Comparison of ENCODE assay signal across 20 cellular contexts in genomic region chr10:49113741-49114141, GRCh38. TPM values are rescaled to one million over a fixed set of nuclear protein-coding genes. Genes with fewer than 3 reads are reported as not detected.
DNase-seq lines count a peak whose midpoint lies in the region; ATAC-seq, FAIRE-seq and TF ChIP-seq lines count a peak whose summit lies in the region.
"Had no signal": no experiment of that assay in that cellular context is flagged by ENCODE, and none has a peak within 500 bp of the region (broad histone marks: within the 10 kb centered on the region; RNA-seq: fewer than 3 reads in every experiment).

No MANE protein-coding gene starts in this region.

- intact Hi-C loops in lower lobe of right lung (cut with DNase I), result no loop called here

- ATAC-seq in lower lobe of right lung, result peak; percentile 23 to 49
- no peak for ATAC-seq in HG02623 (IDR thresholded peaks at IDR 0.05; ENCODE audit: unreplicated experiment)
- ATAC-seq: effector memory CD8-positive, alpha-beta T cell; foreskin keratinocyte; T-cell had no signal

- H3K79me2 ChIP-seq in smooth muscle cell (ENCODE audit: low read depth), result no peaks in the 10 kb centered on the region

- H3K27me3 ChIP-seq in lower lobe of right lung (ENCODE audit: low read depth) (peaks cover 8% of the 10 kb centered on the region), smooth muscle cell (ENCODE audit: low read depth) (no peaks in the 10 kb centered on the region)

- H4K20me1 ChIP-seq in smooth muscle cell (ENCODE audit: low read depth), result no peaks in the 10 kb centered on the region

- peak overlapping the region; percentile 88 for H3K4me2 ChIP-seq in smooth muscle cell

- H3K9me3 ChIP-seq in lower lobe of right lung (no peaks in the 10 kb centered on the region), smooth muscle cell (replicated peaks; ENCODE audit: low read depth) (no peaks in the 10 kb centered on the region)
- H3K9me3 ChIP-seq: BE2C had no signal

- no peak overlapping the region for H2AFZ ChIP-seq in smooth muscle cell (ENCODE audit: low read depth)

- peak overlapping the region; percentile 79 for H3K9ac ChIP-seq in smooth muscle cell (ENCODE audit: low read depth)

- H3K27ac ChIP-seq in coronary artery (peak overlapping the region; percentile 84 to 97), lower lobe of right lung (no peak overlapping the region), smooth muscle cell (ENCODE audit: low read depth) (no peak overlapping the region)
- H3K27ac ChIP-seq: foreskin keratinocyte had no signal

- H3K36me3 ChIP-seq in lower lobe of right lung, result no peaks in the 10 kb centered on the region
- H3K36me3 ChIP-seq in smooth muscle cell (ENCODE audit: low read depth), result no peaks in the 10 kb centered on the region
- H3K36me3 ChIP-seq: BE2C had no signal

- peak; percentile 22 for DNase-seq in ELR (ENCODE audit: low read depth)
- peak; percentile 68 for DNase-seq in coronary artery (ENCODE audit: low spot score)
- no peak for DNase-seq in lower lobe of right lung
- no peak for DNase-seq in smooth muscle cell (lab: John Stamatoyannopoulos, UW; ENCODE audit: unreplicated experiment)
- DNase-seq in frontal cortex (ENCODE audit: low spot score in 2 of 2), result no peak
- no peak for DNase-seq in NCI-H526 treated with DMSO at 0.1 percent for 48 hours (lab: John Stamatoyannopoulos, UW)
- no peak for DNase-seq in T-helper 9 cell
- DNase-seq: activated B cell treated with CpG ODN at 0.5 μM for 24 hours; activated naive CD4-positive, alpha-beta T cell treated with anti-CD3 and anti-CD28 coated beads, Interleukin-2, amount 10 ng/mL, durations not matched to agents 7 days and 5 days; BE2C; effector memory CD8-positive, alpha-beta T cell; foreskin keratinocyte; MV-4-11; NCI-H2107; stimulated activated CD8-positive, alpha-beta memory T cell treated with anti-CD3 and anti-CD28 coated beads, Interleukin-4, amount 100 ng/mL, for 48 hours; T-cell; trophoblast cell had no signal

- H3K4me1 ChIP-seq in lower lobe of right lung (peaks cover 36% of the 10 kb centered on the region), smooth muscle cell (ENCODE audit: low read depth) (peaks cover 15% of the 10 kb centered on the region)
- H3K4me1 ChIP-seq: foreskin keratinocyte had no signal

- no peak for FAIRE-seq in frontal cortex (lab: Jason Lieb, UNC)
- FAIRE-seq: RCC 7860 had no signal

- 68% methylated on average over 3 of the region's 3 CpGs for whole genome bisulfite sequencing in smooth muscle cell (ENCODE audit: low lambda C conversion rate)

- peak overlapping the region; percentile 93 for H3K4me3 ChIP-seq in coronary artery
- peak overlapping the region; percentile 65 for H3K4me3 ChIP-seq in lower lobe of right lung
- no peak overlapping the region for H3K4me3 ChIP-seq in smooth muscle cell

- H3F3A ChIP-seq in smooth muscle cell (ENCODE audit: low read depth), result no peaks in the 10 kb centered on the region

- TF ChIP-seq CTCF in coronary artery (IDR thresholded peaks at IDR 0.05) (no peak), lower lobe of right lung (IDR thresholded peaks at IDR 0.05) (no peak), smooth muscle cell (IDR thresholded peaks at IDR 0.05; ENCODE audit: borderline replicate concordance, insufficient read depth, poor library complexity, severe bottlenecking) (no peak)

RNA-seq across cellular contexts. Expression of gene VSTM4, which starts 1.6 kb away (rescaled TPM):
- 18.7 TPM for total RNA-seq in lower lobe of right lung
- 5.1 and 5.2 TPM in 2 replicates for total RNA-seq in smooth muscle cell
- polyA plus RNA-seq in smooth muscle cell, result 5.7 and 7.7 TPM in 2 replicates
- total RNA-seq in frontal cortex, result 2.4 TPM
- total RNA-seq: activated B cell treated with CpG ODN at 0.5 μM for 24 hours, foreskin keratinocyte had no signal
- polyA plus RNA-seq: foreskin keratinocyte had no signal

RNA-seq across cellular contexts. Expression of gene FAM170B, which starts 20.1 kb away (rescaled TPM):
- total RNA-seq in lower lobe of right lung, result not detected
- total RNA-seq in smooth muscle cell, result not detected in 2 replicates
- not detected in 2 replicates for polyA plus RNA-seq in smooth muscle cell
- total RNA-seq in frontal cortex, result not detected
- total RNA-seq: activated B cell treated with CpG ODN at 0.5 μM for 24 hours, bronchial epithelial cell, foreskin keratinocyte had no signal
- polyA plus RNA-seq: foreskin keratinocyte had no signal

Comparison
In these comparisons a context has a peak if more than half of its experiments do, and no peak if none do; other contexts are left out.
1. DNase-seq: peak in ELR (single experiment) and coronary artery (single experiment); none in lower lobe of right lung (single experiment), smooth muscle cell (single experiment), frontal cortex (0 of 2), NCI-H526 treated with DMSO at 0.1 percent for 48 hours (single experiment) and T-helper 9 cell (single experiment).
2. H3K27ac ChIP-seq: peak in coronary artery (2 of 2); none in lower lobe of right lung (single experiment) and smooth muscle cell (single experiment).